In the genomic region with DNA sequence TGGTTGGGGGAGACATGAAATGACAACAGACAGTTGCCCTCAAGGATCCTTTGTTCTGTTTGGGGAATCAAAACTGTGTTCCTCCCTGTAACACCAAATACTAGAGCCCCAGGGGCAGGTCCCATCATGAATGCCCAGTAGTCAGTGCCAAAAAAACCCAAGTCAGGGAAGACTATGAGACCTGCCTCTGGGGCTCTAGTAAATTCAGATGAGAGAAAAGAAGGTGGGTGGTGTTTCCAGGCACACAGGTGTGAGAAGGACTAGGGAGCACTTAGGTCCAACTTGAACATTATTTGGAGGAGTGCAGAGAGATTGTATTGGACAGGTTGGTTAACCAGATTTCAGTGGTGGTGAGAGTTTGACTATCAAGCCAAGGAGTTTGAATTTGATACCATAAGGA, we compare ENCODE assay signal across 10 cellular contexts. TPM values are rescaled to one million over a fixed set of nuclear protein-coding genes. Genes with fewer than 3 reads are reported as not detected.
A peak's percentile ranks its signal among the peaks of the same experiment; 100 is the strongest.
DNase-seq lines count a peak whose midpoint lies in the region; ATAC-seq and TF ChIP-seq lines count a peak whose summit lies in the region.
"Had no signal": no experiment of that assay in that cellular context is flagged by ENCODE, and none has a peak within 500 bp of the region (broad histone marks: within the 10 kb centered on the region; RNA-seq: fewer than 3 reads in every experiment).

No MANE protein-coding gene starts in this region.

- peaks cover 68% of the 10 kb centered on the region for H3K36me3 Mint-ChIP-seq in activated T-helper 17 cell treated with anti-CD3 and anti-CD28 coated beads, Interleukin-2, amount 50 U/mL, for 72 hours (ENCODE audit: low read depth)
- H3K36me3 Mint-ChIP-seq in mesothelial cell of epicardium = peaks cover 7% of the 10 kb centered on the region

- H3K9me3 ChIP-seq in heart left ventricle (no peaks in the 10 kb centered on the region), upper lobe of left lung (no peaks in the 10 kb centered on the region)

- intact Hi-C loops in heart left ventricle (cut with DNase I) (loop anchor here in 3 of 10 donors (2.0 to 5.0 kb wide), 3 partner anchors 66 to 71 kb away; a partner anchor contains a TSS), Right ventricle myocardium inferior (cut with DNase I) (no loop called here)

- H3K36me3 ChIP-seq in heart left ventricle (peaks cover 0 to 43% (median 13%) of the 10 kb centered on the region in 9 donors), upper lobe of left lung (peaks cover 0 to 3% (median 0%) of the 10 kb centered on the region in 4 donors)
- H3K36me3 ChIP-seq: WERI-Rb-1 had no signal

- peak overlapping the region; percentile 81 for H3K4me3 Mint-ChIP-seq in activated T-helper 17 cell treated with anti-CD3 and anti-CD28 coated beads, Interleukin-2, amount 50 U/mL, for 72 hours
- no peak overlapping the region for H3K4me3 Mint-ChIP-seq in mesothelial cell of epicardium

- TF ChIP-seq POLR2A in heart left ventricle (IDR thresholded peaks at IDR 0.05) (no peak), upper lobe of left lung (IDR thresholded peaks at IDR 0.05) (no peak)

- H3K4me1 Mint-ChIP-seq in activated T-helper 17 cell treated with anti-CD3 and anti-CD28 coated beads, Interleukin-2, amount 50 U/mL, for 72 hours = peaks cover 67% of the 10 kb centered on the region
- peaks cover 46% of the 10 kb centered on the region for H3K4me1 Mint-ChIP-seq in mesothelial cell of epicardium

- H3K27ac Mint-ChIP-seq in activated T-helper 17 cell treated with anti-CD3 and anti-CD28 coated beads, Interleukin-2, amount 50 U/mL, for 72 hours = peak overlapping the region; percentile 82
- peak overlapping the region; percentile 91 for H3K27ac Mint-ChIP-seq in mesothelial cell of epicardium

- no peaks in the 10 kb centered on the region for H3K27me3 Mint-ChIP-seq in activated T-helper 17 cell treated with anti-CD3 and anti-CD28 coated beads, Interleukin-2, amount 50 U/mL, for 72 hours
- H3K27me3 Mint-ChIP-seq in mesothelial cell of epicardium (ENCODE audit: low read depth) = no peaks in the 10 kb centered on the region

- H3K4me3 ChIP-seq in heart left ventricle (peak overlapping the region in 1 of 12 donors; percentile 18), upper lobe of left lung (no peak overlapping the region)

- H3K27me3 ChIP-seq in heart left ventricle (no peaks in the 10 kb centered on the region), upper lobe of left lung (no peaks in the 10 kb centered on the region)

- TF ChIP-seq CTCF in heart left ventricle (IDR thresholded peaks at IDR 0.05) (no peak), mesothelial cell of epicardium (IDR thresholded peaks at IDR 0.05; ENCODE audit: unreplicated experiment) (no peak), upper lobe of left lung (IDR thresholded peaks at IDR 0.05) (no peak)

- no peak for TF ChIP-seq EP300 in upper lobe of left lung (IDR thresholded peaks at IDR 0.05)

- H3K4me1 ChIP-seq in heart left ventricle (peaks cover 29 to 100% (median 93%) of the 10 kb centered on the region in 12 donors), upper lobe of left lung (peaks cover 90 to 99% (median 93%) of the 10 kb centered on the region in 4 donors)

- H3K27ac ChIP-seq in heart left ventricle (peak overlapping the region; percentile 29 to 99 (median 82)), upper lobe of left lung (peak overlapping the region; percentile 84 to 100 (median 96))
- H3K27ac ChIP-seq: WERI-Rb-1 had no signal

- ATAC-seq in heart left ventricle (no peak), Right ventricle myocardium inferior (no peak), upper lobe of left lung (ENCODE audit: low FRiP score in 2 of 2) (no peak), HG03521 (IDR thresholded peaks at IDR 0.05; ENCODE audit: unreplicated experiment) (no peak), GM21528 (IDR thresholded peaks at IDR 0.05; ENCODE audit: low FRiP score, unreplicated experiment) (no peak)
- ATAC-seq in activated T-helper 17 cell treated with anti-CD3 and anti-CD28 coated beads, Interleukin-2, amount 50 U/mL, for 72 hours (replicated peaks) = no peak

- DNase-seq in heart left ventricle (no peak), Right ventricle myocardium inferior (ENCODE audit: missing footprints) (no peak), mesothelial cell of epicardium (ENCODE audit: low spot score in 2 of 2, unreplicated experiment in 2 of 2) (no peak), upper lobe of left lung (no peak), NCI-H510A treated with DMSO at 0.1 percent for 48 hours (lab: John Stamatoyannopoulos, UW) (no peak)
- DNase-seq: NCI-H1092 treated with DMSO at 0.1 percent for 48 hours, WERI-Rb-1 had no signal

- H3K9me3 Mint-ChIP-seq in activated T-helper 17 cell treated with anti-CD3 and anti-CD28 coated beads, Interleukin-2, amount 50 U/mL, for 72 hours = no peaks in the 10 kb centered on the region
- H3K9me3 Mint-ChIP-seq in mesothelial cell of epicardium = no peaks in the 10 kb centered on the region

RNA-seq across cellular contexts. Expression of a gene that starts 51.9 kb away (rescaled TPM):
- total RNA-seq in heart left ventricle (10 to 100 TPM in 8 of 9 donors, 1 to 10 TPM in 1; 7.5 to 42.5 (median 13.5) TPM), Right ventricle myocardium inferior (22.3 TPM), mesothelial cell of epicardium (27.7 to 31.1 TPM (median 30.8 TPM) in 3 replicates), upper lobe of left lung (10 to 100 TPM in 4 of 6 donors, 1 to 10 TPM in 2; 7.9 to 22.0 (median 12.7) TPM)
- 10 to 100 TPM; 11.1 to 50.1 TPM for polyA plus RNA-seq in heart left ventricle
- 1 to 10 TPM; 3.2 to 3.5 TPM for total RNA-seq in activated T-helper 17 cell treated with anti-CD3 and anti-CD28 coated beads, Interleukin-2, amount 50 U/mL, for 72 hours
